Comparison of ENCODE assay signal across 12 cellular contexts in genomic region chr10:44998146-44998631, GRCh38. TPM values are rescaled to one million over a fixed set of nuclear protein-coding genes. Genes with fewer than 3 reads are reported as not detected.
A peak's percentile ranks its signal among the peaks of the same experiment; 100 is the strongest.
DNase-seq lines count a peak whose midpoint lies in the region; ATAC-seq and TF ChIP-seq lines count a peak whose summit lies in the region.
"Had no signal": no experiment of that assay in that cellular context is flagged by ENCODE, and none has a peak within 500 bp of the region (broad histone marks: within the 10 kb centered on the region; RNA-seq: fewer than 3 reads in every experiment).

No MANE protein-coding gene starts in this region.

- DNase-seq in breast epithelium (ENCODE audit: low spot score in 2 of 2) (peak in 1 of 2 donors; percentile 43), mammary epithelial cell (no peak), fibroblast of lung (ENCODE audit: low read depth in 2 of 2) (peak; percentile 52 to 54), neural progenitor cell (ENCODE audit: low spot score) (no peak), uterus (peak in 1 of 2 donors; percentile 78), NCI-H1694 treated with DMSO at 0.1 percent for 48 hours (lab: John Stamatoyannopoulos, UW) (no peak)
- DNase-seq in CD8-positive, alpha-beta T cell = no peak
- DNase-seq: activated CD4-positive, CD25-positive, alpha-beta regulatory T cell treated with anti-CD3 and anti-CD28 coated beads, Interleukin-2, amount 50 U/mL, for 72 hours; NCI-H1105 had no signal

- POLR2A ChIA-PET in CD8-positive, alpha-beta T cell (lab: Charles Lee) = no interaction called here

- H3K4me1 ChIP-seq in breast epithelium (peaks cover 4 to 12% of the 10 kb centered on the region in 2 donors), mammary epithelial cell (ENCODE audit: insufficient read depth, low read length) (peaks cover 11% of the 10 kb centered on the region), fibroblast of lung (ENCODE audit: control insufficient read depth, extremely low read depth, insufficient read depth, low read length) (peaks cover 24% of the 10 kb centered on the region), neural progenitor cell (peaks cover 15% of the 10 kb centered on the region), uterus (peaks cover 14 to 16% of the 10 kb centered on the region in 2 donors)
- peaks cover 47% of the 10 kb centered on the region for H3K4me1 ChIP-seq in CD8-positive, alpha-beta T cell (ENCODE audit: insufficient read depth, low read length)

- H3K9me3 ChIP-seq in breast epithelium = no peaks in the 10 kb centered on the region
- peaks cover under 1% of the 10 kb centered on the region for H3K9me3 ChIP-seq in mammary epithelial cell (replicated peaks; ENCODE audit: insufficient read depth, low read length)
- no peaks in the 10 kb centered on the region for H3K9me3 ChIP-seq in fibroblast of lung (ENCODE audit: control insufficient read depth, insufficient read depth, low read depth, low read length)
- H3K9me3 ChIP-seq in neural progenitor cell (ENCODE audit: low read depth) = no peaks in the 10 kb centered on the region
- H3K9me3 ChIP-seq in uterus = no peaks in the 10 kb centered on the region
- peaks cover 4% of the 10 kb centered on the region for H3K9me3 ChIP-seq in CD8-positive, alpha-beta T cell (ENCODE audit: low read length)

- H3F3A ChIP-seq in neural progenitor cell (ENCODE audit: low read depth) = peaks cover 14% of the 10 kb centered on the region

- H4K20me1 ChIP-seq in mammary epithelial cell (ENCODE audit: insufficient read depth, low read length) (no peaks in the 10 kb centered on the region), fibroblast of lung (ENCODE audit: control insufficient read depth, extremely low read depth, insufficient read depth, low read length) (no peaks in the 10 kb centered on the region), neural progenitor cell (ENCODE audit: low read depth) (peaks cover 18% of the 10 kb centered on the region)

- no peak overlapping the region for H3K4me3 Mint-ChIP-seq in neural progenitor cell
- no peak overlapping the region for H3K4me3 Mint-ChIP-seq in CD8-positive, alpha-beta T cell

- no peaks in the 10 kb centered on the region for H3K27me3 ChIP-seq in breast epithelium
- H3K27me3 ChIP-seq in mammary epithelial cell (ENCODE audit: insufficient read depth, low read length) = no peaks in the 10 kb centered on the region
- H3K27me3 ChIP-seq in fibroblast of lung (ENCODE audit: control insufficient read depth, insufficient read depth, low read length) = no peaks in the 10 kb centered on the region
- no peaks in the 10 kb centered on the region for H3K27me3 ChIP-seq in neural progenitor cell
- no peaks in the 10 kb centered on the region for H3K27me3 ChIP-seq in uterus
- no peaks in the 10 kb centered on the region for H3K27me3 ChIP-seq in CD8-positive, alpha-beta T cell (ENCODE audit: insufficient read depth, low read length)

- H2AFZ ChIP-seq in mammary epithelial cell (ENCODE audit: low read depth, low read length) = no peak overlapping the region
- H2AFZ ChIP-seq in fibroblast of lung (ENCODE audit: low read length) = no peak overlapping the region
- no peak overlapping the region for H2AFZ ChIP-seq in neural progenitor cell (replicated peaks)

- no peak for ATAC-seq in activated CD4-positive, CD25-positive, alpha-beta regulatory T cell treated with anti-CD3 and anti-CD28 coated beads, Interleukin-2, amount 50 U/mL, for 24 hours
- ATAC-seq in CD8-positive, alpha-beta T cell = no peak
- ATAC-seq: A549 had no signal

- H3K9ac ChIP-seq in mammary epithelial cell (ENCODE audit: insufficient read depth, low read length) = no peak overlapping the region
- H3K9ac ChIP-seq in fibroblast of lung (ENCODE audit: insufficient read depth, low read length) = no peak overlapping the region
- H3K9ac ChIP-seq in neural progenitor cell = no peak overlapping the region

- H3K79me2 ChIP-seq in mammary epithelial cell (ENCODE audit: insufficient read depth, low read length) = peaks cover 7% of the 10 kb centered on the region
- peaks cover 13% of the 10 kb centered on the region for H3K79me2 ChIP-seq in fibroblast of lung (ENCODE audit: control insufficient read depth, insufficient read depth, low read length)
- H3K79me2 ChIP-seq in neural progenitor cell (ENCODE audit: low read depth) = peaks cover 21% of the 10 kb centered on the region

- intact Hi-C loops in breast epithelium (cut with DNase I; ENCODE audit: low total_unique reads) (no loop called here), mammary epithelial cell (cut with micrococcal nuclease) (no loop called here), uterus (cut with DNase I; ENCODE audit: low total_unique reads) (no loop called here)
- intact Hi-C loops in CD8-positive, alpha-beta T cell (cut with DNase I, micrococcal nuclease) = loop anchor here in 1 of 2 experiments (2.0 to 10.0 kb wide), 2 partner anchors 1287 to 1349 kb away; partner anchors contain the start of genes ANTXRL and ZNF32

- in situ Hi-C loops in mammary epithelial cell (cut with MboI; ENCODE audit: low sequenced_read_pairs in 2 of 2) = no loop called here

- H3K27ac Mint-ChIP-seq in neural progenitor cell = peak overlapping the region; percentile 63
- no peak overlapping the region for H3K27ac Mint-ChIP-seq in CD8-positive, alpha-beta T cell

- H3K36me3 ChIP-seq in breast epithelium = no peaks in the 10 kb centered on the region
- H3K36me3 ChIP-seq in mammary epithelial cell (ENCODE audit: insufficient read depth, low read length) = no peaks in the 10 kb centered on the region
- H3K36me3 ChIP-seq in fibroblast of lung (ENCODE audit: control insufficient read depth, insufficient read depth, low read length) = no peaks in the 10 kb centered on the region
- H3K36me3 ChIP-seq in neural progenitor cell = peaks cover 2% of the 10 kb centered on the region
- no peaks in the 10 kb centered on the region for H3K36me3 ChIP-seq in uterus
- no peaks in the 10 kb centered on the region for H3K36me3 ChIP-seq in CD8-positive, alpha-beta T cell (ENCODE audit: insufficient read depth, low read length)

- H3K27ac ChIP-seq in breast epithelium (peak overlapping the region; percentile 90 to 99), mammary epithelial cell (ENCODE audit: insufficient read depth, low read depth, low read length) (no peak overlapping the region), fibroblast of lung (ENCODE audit: insufficient read depth, low read length) (no peak overlapping the region), neural progenitor cell (no peak overlapping the region), uterus (peak overlapping the region; percentile 92 to 94)
- H3K27ac ChIP-seq in CD8-positive, alpha-beta T cell (ENCODE audit: low read depth, low read length) = no peak overlapping the region
- H3K27ac ChIP-seq: A549, epithelial cell of prostate had no signal

- BruUV-seq in mammary epithelial cell (replicated peaks; lab: Mats Ljungman, UMichigan) = no TSS peak

- CTCF ChIA-PET in mammary epithelial cell (lab: Charles Lee; ENCODE audit: low non-redundant PET) = no interaction called here
- CTCF ChIA-PET in CD8-positive, alpha-beta T cell (lab: Charles Lee) = interaction anchor here (1.0 kb wide), 1 partner anchor 10 kb away, joined by 3 read pairs; no protein-coding TSS in a partner anchor

- no peak for TF ChIP-seq POLR2A in breast epithelium (IDR thresholded peaks at IDR 0.05)
- TF ChIP-seq POLR2A in uterus (IDR thresholded peaks at IDR 0.05) = no peak

- peaks cover 8% of the 10 kb centered on the region for H3K27me3 Mint-ChIP-seq in neural progenitor cell (ENCODE audit: insufficient read depth, low read depth)
- no peaks in the 10 kb centered on the region for H3K27me3 Mint-ChIP-seq in CD8-positive, alpha-beta T cell (ENCODE audit: low read depth)

- H3K4me1 Mint-ChIP-seq in neural progenitor cell = peaks cover 20% of the 10 kb centered on the region
- peaks cover 53% of the 10 kb centered on the region for H3K4me1 Mint-ChIP-seq in CD8-positive, alpha-beta T cell (ENCODE audit: low read depth)

- H3K36me3 Mint-ChIP-seq in neural progenitor cell = peaks cover 19% of the 10 kb centered on the region
- peaks cover 11% of the 10 kb centered on the region for H3K36me3 Mint-ChIP-seq in CD8-positive, alpha-beta T cell

- dilution Hi-C loops in mammary epithelial cell (cut with HindIII; ENCODE audit: low sequenced_read_pairs) = loop anchor here (5.0 kb wide), 1 partner anchor 36 kb away; no protein-coding TSS in a partner anchor

- TF ChIP-seq CTCF in breast epithelium (IDR thresholded peaks at IDR 0.05) = no peak
- no peak for TF ChIP-seq CTCF in mammary epithelial cell (conservative IDR thresholded peaks at IDR 0.05 in 1 of 2, IDR thresholded peaks at IDR 0.05 in 1 of 2; ENCODE audit: extremely low read depth in 1 of 2, insufficient read depth in 1 of 2, low read depth in 1 of 2, low read length in 2 of 2)
- no peak for TF ChIP-seq CTCF in fibroblast of lung (conservative IDR thresholded peaks at IDR 0.05 in 1 of 2, IDR thresholded peaks at IDR 0.05 in 1 of 2; ENCODE audit: low read depth in 1 of 2, low read length in 2 of 2)
- no peak for TF ChIP-seq CTCF in neural progenitor cell (IDR thresholded peaks at IDR 0.05)
- TF ChIP-seq CTCF in uterus (IDR thresholded peaks at IDR 0.05) = no peak
- no peak for TF ChIP-seq CTCF in CD8-positive, alpha-beta T cell (IDR thresholded peaks at IDR 0.05)

- H3K4me2 ChIP-seq in mammary epithelial cell (ENCODE audit: insufficient read depth, low read depth, low read length) (no peak overlapping the region), fibroblast of lung (ENCODE audit: extremely low read depth, insufficient read depth, low read length) (no peak overlapping the region), neural progenitor cell (no peak overlapping the region)
- H3K4me2 ChIP-seq: A549 had no signal

- H3K4me3 ChIP-seq in breast epithelium (no peak overlapping the region), mammary epithelial cell (replicated peaks in 1 of 3; ENCODE audit: insufficient read depth in 1 of 3, low read depth in 2 of 3, low read length in 3 of 3) (no peak overlapping the region), fibroblast of lung (replicated peaks in 1 of 4; ENCODE audit: control extremely low read depth in 1 of 4, insufficient read depth in 1 of 4, low read depth in 3 of 4, low read length in 4 of 4) (no peak overlapping the region), neural progenitor cell (no peak overlapping the region), uterus (no peak overlapping the region)
- no peak overlapping the region for H3K4me3 ChIP-seq in CD8-positive, alpha-beta T cell (ENCODE audit: low read depth, low read length)
- H3K4me3 ChIP-seq: A549 had no signal

- peaks cover 20% of the 10 kb centered on the region for H3K9me3 Mint-ChIP-seq in neural progenitor cell
- peaks cover 8% of the 10 kb centered on the region for H3K9me3 Mint-ChIP-seq in CD8-positive, alpha-beta T cell

- 94% methylated on average over 6 of the region's 6 CpGs for WGBS in mammary epithelial cell (ENCODE audit: low coverage, missing lambda C conversion rate)

RNA-seq across cellular contexts. Expression of gene ZNF22, which starts 2.5 kb away (rescaled TPM):
- 10 to 100 TPM; 32.0 to 54.1 (median 34.2) TPM for total RNA-seq in breast epithelium
- total RNA-seq in mammary epithelial cell = 1 to 10 TPM; 7.2 to 7.7 TPM
- polyA plus RNA-seq in mammary epithelial cell = 2.7 TPM
- polyA minus RNA-seq in mammary epithelial cell = 1.9 TPM
- 14.6 and 23.0 TPM in 2 replicates for total RNA-seq in fibroblast of lung
- 10.9 and 16.0 TPM in 2 replicates for polyA plus RNA-seq in fibroblast of lung
- polyA plus RNA-seq in fibroblast of lung (2012) = 11.3 and 14.5 TPM in 2 replicates
- polyA minus RNA-seq in fibroblast of lung (ENCODE audit: low replicate concordance) = 0.44 and 0.75 TPM in 2 replicates
- 60.2 and 81.0 TPM in 2 replicates for total RNA-seq in neural progenitor cell (ENCODE audit: low replicate concordance)
- 10 to 100 TPM; 20.7 to 78.1 (median 34.6) TPM for total RNA-seq in uterus
- total RNA-seq in CD8-positive, alpha-beta T cell = 10 to 100 TPM; 26.5 to 29.6 TPM

RNA-seq across cellular contexts. Expression of gene DEPP1, which starts 19.6 kb away (rescaled TPM):
- total RNA-seq in breast epithelium (1,000 to 10,000 TPM in 1 of 3 donors, 100 to 1,000 TPM in 2; 139 to 2,057 (median 460) TPM), mammary epithelial cell (10 to 100 TPM; 25.0 to 45.6 TPM), fibroblast of lung (97.3 and 120 TPM in 2 replicates), neural progenitor cell (ENCODE audit: low replicate concordance) (0.71 TPM in 1 of 2 replicates, not detected in the other), uterus (100 to 1,000 TPM in 1 of 4 donors, 10 to 100 TPM in 2, 1 to 10 TPM in 1; 8.2 to 266 (median 52.8) TPM)
- polyA plus RNA-seq in mammary epithelial cell (139 TPM), fibroblast of lung (18.7 and 30.3 TPM in 2 replicates)
- polyA minus RNA-seq in mammary epithelial cell (230 TPM), fibroblast of lung (ENCODE audit: low replicate concordance) (58.2 and 85.1 TPM in 2 replicates)
- polyA plus RNA-seq in fibroblast of lung (2012) = 20.9 and 34.2 TPM in 2 replicates
- not detected for total RNA-seq in CD8-positive, alpha-beta T cell

RNA-seq across cellular contexts. Expression of gene RASSF4, which starts 38.6 kb away (rescaled TPM):
- total RNA-seq in breast epithelium (100 to 1,000 TPM in 1 of 3 donors, 10 to 100 TPM in 2; 18.7 to 364 (median 41.1) TPM), mammary epithelial cell (1 to 10 TPM; 1.4 to 4.0 TPM), fibroblast of lung (5.4 and 11.4 TPM in 2 replicates), neural progenitor cell (ENCODE audit: low replicate concordance) (3.1 and 9.7 TPM in 2 replicates), uterus (10 to 100 TPM in 1 of 4 donors, 1 to 10 TPM in 3; 6.1 to 26.5 (median 8.2) TPM)
- polyA plus RNA-seq in mammary epithelial cell (3.4 TPM), fibroblast of lung (2.5 and 6.4 TPM in 2 replicates)
- polyA minus RNA-seq in mammary epithelial cell (8.9 TPM), fibroblast of lung (ENCODE audit: low replicate concordance) (3.7 and 8.6 TPM in 2 replicates)
- polyA plus RNA-seq in fibroblast of lung (2012) = 3.5 and 8.7 TPM in 2 replicates
- total RNA-seq in CD8-positive, alpha-beta T cell = under 1 TPM; 0.30 to 0.31 TPM

Comparison
In these comparisons a context has a peak if more than half of its experiments do, and no peak if none do; other contexts are left out.
1. H3K27ac ChIP-seq: peak in breast epithelium (2 of 2) and uterus (2 of 2); none in mammary epithelial cell (single experiment), fibroblast of lung (single experiment), neural progenitor cell (single experiment) and CD8-positive, alpha-beta T cell (single experiment).
2. DNase-seq: peak in fibroblast of lung (2 of 2); none in mammary epithelial cell (single experiment), neural progenitor cell (single experiment), NCI-H1694 treated with DMSO at 0.1 percent for 48 hours (single experiment) and CD8-positive, alpha-beta T cell (0 of 7).